In genomic region chr1:187999973-188000372, GRCh38 we compare ENCODE assay signal across 17 cellular contexts.
DNase-seq lines count a peak whose midpoint lies in the region; ATAC-seq and TF ChIP-seq lines count a peak whose summit lies in the region.
"Had no signal": no experiment of that assay in that cellular context is flagged by ENCODE, and none has a peak within 500 bp of the region (broad histone marks: within the 10 kb centered on the region; RNA-seq: fewer than 3 reads in every experiment).

No MANE protein-coding gene starts in this region.

- H3K4me3 ChIP-seq in GM23338 (no peak overlapping the region), PC-3 (ENCODE audit: low read length) (no peak overlapping the region), fibroblast of villous mesenchyme (ENCODE audit: low read depth, low read length) (no peak overlapping the region)
- H3K4me3 ChIP-seq: BLaER1 treated with 17β-estradiol and CSF1 and Interleukin-3, amounts not matched to agents 10 nM and 100 nM; gastroesophageal sphincter had no signal

- no peak overlapping the region for H3K4me3 Mint-ChIP-seq in GM23338
- H3K4me3 Mint-ChIP-seq: naive B cell; T-helper 2 cell treated with Interferon-gamma antibody and Interleukin-4, amounts not matched to agents 5 μg/mL and 100 μg/mL, for 36 hours had no signal

- DNase-seq in ACHN: peak; percentile 6
- peak; percentile 18 for DNase-seq in GM23338 (ENCODE audit: low spot score)
- DNase-seq in PC-3: peak; percentile 11
- no peak for DNase-seq in fibroblast of villous mesenchyme (ENCODE audit: low read depth)
- no peak for DNase-seq in CD1c-positive myeloid dendritic cell (ENCODE audit: extremely low spot score)
- no peak for DNase-seq in MV-4-11 (lab: John Stamatoyannopoulos, UW)
- DNase-seq in activated gamma-delta T cell (lab: John Stamatoyannopoulos, UW): no peak
- DNase-seq in DMS153 treated with DMSO at 0.1 percent for 48 hours (lab: John Stamatoyannopoulos, UW; ENCODE audit: unreplicated experiment): no peak
- DNase-seq: activated CD4-positive, alpha-beta T cell treated with anti-CD3 and anti-CD28 coated beads, Interleukin-2, amount 50 U/mL, for 48 hours; kidney glomerular epithelial cell; naive B cell; NCI-H2081 treated with DMSO at 0.1 percent for 48 hours; stimulated activated naive CD4-positive, alpha-beta T cell treated with Interleukin-2 at 50 U/mL for 16 hours had no signal

- no peak overlapping the region for H3K27ac Mint-ChIP-seq in GM23338
- H3K27ac Mint-ChIP-seq: naive B cell; T-helper 2 cell treated with Interferon-gamma antibody and Interleukin-4, amounts not matched to agents 5 μg/mL and 100 μg/mL, for 36 hours had no signal

- H3K9me2 ChIP-seq in GM23338 (ENCODE audit: insufficient read depth): no peaks in the 10 kb centered on the region
- no peaks in the 10 kb centered on the region for H3K9me2 ChIP-seq in PC-3 (replicated peaks; ENCODE audit: low read length)

- H3K4me1 ChIP-seq in GM23338 (ENCODE audit: insufficient read depth) (no peaks in the 10 kb centered on the region), PC-3 (ENCODE audit: insufficient read depth, low read length) (no peaks in the 10 kb centered on the region)
- H3K4me1 ChIP-seq: gastroesophageal sphincter had no signal

- no peaks in the 10 kb centered on the region for H4K20me1 ChIP-seq in GM23338 (replicated peaks; ENCODE audit: insufficient read depth)
- no peaks in the 10 kb centered on the region for H4K20me1 ChIP-seq in PC-3 (ENCODE audit: low read length)
- H4K20me1 ChIP-seq: BLaER1 treated with 17β-estradiol and CSF1 and Interleukin-3, amounts not matched to agents 10 nM and 100 nM had no signal

- H3K27ac ChIP-seq in GM23338 (ENCODE audit: low read depth) (no peak overlapping the region), PC-3 (ENCODE audit: low read length) (no peak overlapping the region)
- H3K27ac ChIP-seq: BLaER1 treated with 17β-estradiol and CSF1 and Interleukin-3, amounts not matched to agents 10 nM and 100 nM; gastroesophageal sphincter had no signal

- no peaks in the 10 kb centered on the region for H3K36me3 ChIP-seq in GM23338 (ENCODE audit: insufficient read depth)
- H3K36me3 ChIP-seq in PC-3 (ENCODE audit: low read depth, low read length): no peaks in the 10 kb centered on the region
- H3K36me3 ChIP-seq: gastroesophageal sphincter had no signal

- no TSS peak for BruUV-seq in PC-3 (replicated peaks; lab: Mats Ljungman, UMichigan)

- H3K9me3 Mint-ChIP-seq in GM23338: peaks cover 4% of the 10 kb centered on the region; the same call in 1 of the 3 replicates
- H3K9me3 Mint-ChIP-seq: T-helper 2 cell treated with Interferon-gamma antibody and Interleukin-4, amounts not matched to agents 5 μg/mL and 100 μg/mL, for 36 hours had no signal

- no peaks in the 10 kb centered on the region for H3K9me3 ChIP-seq in PC-3 (ENCODE audit: low read length)
- H3K9me3 ChIP-seq: gastroesophageal sphincter had no signal

- peaks cover 2% of the 10 kb centered on the region; the same call in 1 of the 3 replicates for H3K4me1 Mint-ChIP-seq in GM23338
- H3K4me1 Mint-ChIP-seq: naive B cell had no signal

- POLR2A ChIA-PET in PC-3 (lab: Charles Lee; ENCODE audit: unreplicated experiment): no interaction called here

- H3K4me2 ChIP-seq in GM23338 (no peak overlapping the region), PC-3 (ENCODE audit: low read length) (no peak overlapping the region)
- H3K4me2 ChIP-seq: BLaER1 treated with 17β-estradiol and CSF1 and Interleukin-3, amounts not matched to agents 10 nM and 100 nM had no signal

- peak; percentile 20 to 48; a peak in 3 of 4 replicates for TF ChIP-seq CTCF in GM23338 (conservative IDR thresholded peaks at IDR 0.05; ENCODE audit: low read depth in 2 of 2)
- peak; percentile 39; the same call in 1 of the 2 replicates for TF ChIP-seq CTCF in PC-3 (conservative IDR thresholded peaks at IDR 0.05; ENCODE audit: low read depth, low read length)
- peak; percentile 22 for TF ChIP-seq CTCF in fibroblast of villous mesenchyme (IDR thresholded peaks at IDR 0.05; ENCODE audit: insufficient read depth, low read depth, low read length)

- CTCF ChIA-PET in PC-3 (lab: Charles Lee): no interaction called here

- in situ Hi-C loops in ACHN (cut with HindIII; ENCODE audit: low pct_ligation_motif_present, low pct_unique_long_range_greater_than_20kb, low sequenced_read_pairs): no loop called here

- H3K27me3 ChIP-seq in GM23338 (ENCODE audit: insufficient read depth) (no peaks in the 10 kb centered on the region), PC-3 (ENCODE audit: low read length) (no peaks in the 10 kb centered on the region)
- H3K27me3 ChIP-seq: BLaER1 treated with 17β-estradiol and CSF1 and Interleukin-3, amounts not matched to agents 10 nM and 100 nM; gastroesophageal sphincter had no signal

- intact Hi-C loops in PC-3 (cut with micrococcal nuclease): loop anchor here (1.0 to 10.0 kb wide), 5 partner anchors 129 to 735 kb away; no protein-coding TSS in a partner anchor

- ATAC-seq in GM23338: no peak
- peak; percentile 40; the same call in 1 of the 2 replicates for ATAC-seq in PC-3
- ATAC-seq: gastroesophageal sphincter, right cardiac atrium had no signal

- no peaks in the 10 kb centered on the region for H3K79me2 ChIP-seq in GM23338 (replicated peaks; ENCODE audit: insufficient read depth)
- no peaks in the 10 kb centered on the region for H3K79me2 ChIP-seq in PC-3 (ENCODE audit: low read length)

- H2AFZ ChIP-seq in GM23338 (0 out of 2 replicates have a peak overlapping the region, but pooled peaks have one; percentile 53), PC-3 (ENCODE audit: low read length) (no peak overlapping the region)

- H3F3A ChIP-seq in GM23338 (replicated peaks; ENCODE audit: low read depth) (no peaks in the 10 kb centered on the region), PC-3 (ENCODE audit: low read length, unreplicated experiment) (no peaks in the 10 kb centered on the region)

- H3K36me3 Mint-ChIP-seq in GM23338 (ENCODE audit: low read depth): no peaks in the 10 kb centered on the region
- H3K36me3 Mint-ChIP-seq: naive B cell had no signal

- H3K9ac ChIP-seq in PC-3 (ENCODE audit: low read length): no peak overlapping the region
- H3K9ac ChIP-seq: BLaER1 treated with 17β-estradiol and CSF1 and Interleukin-3, amounts not matched to agents 10 nM and 100 nM had no signal

- H3K27me3 Mint-ChIP-seq in GM23338 (ENCODE audit: insufficient read depth, low read depth, poor library complexity): no peaks in the 10 kb centered on the region
- H3K27me3 Mint-ChIP-seq: naive B cell had no signal

TF ChIP-seq in GM23338, 12 proteins besides CTCF, POLR2A, EP300 and RAD21:
- TF ChIP-seq ZNF331 (CRISPR knock-in tag; IDR thresholded peaks at IDR 0.05; ENCODE audit: low read depth): no peak
- no peak for TF ChIP-seq ZNF114 (CRISPR knock-in tag; IDR thresholded peaks at IDR 0.05)
- TF ChIP-seq NANOG (IDR thresholded peaks at IDR 0.05; ENCODE audit: borderline replicate concordance): no peak
- TF ChIP-seq ETS1 (IDR thresholded peaks at IDR 0.05): no peak

Comparison
In these comparisons a context has a peak if more than half of its experiments do, and no peak if none do; other contexts are left out.
1. DNase-seq: peak in ACHN (single experiment), GM23338 (single experiment) and PC-3 (single experiment); none in fibroblast of villous mesenchyme (single experiment), CD1c-positive myeloid dendritic cell (single experiment), MV-4-11 (single experiment), activated gamma-delta T cell (single experiment) and DMS153 treated with DMSO at 0.1 percent for 48 hours (single experiment).
2. Peak in every context shown above with its lines, with median percentiles within 50 percentile points of each other: CTCF ChIP-seq.